In the genomic region with DNA sequence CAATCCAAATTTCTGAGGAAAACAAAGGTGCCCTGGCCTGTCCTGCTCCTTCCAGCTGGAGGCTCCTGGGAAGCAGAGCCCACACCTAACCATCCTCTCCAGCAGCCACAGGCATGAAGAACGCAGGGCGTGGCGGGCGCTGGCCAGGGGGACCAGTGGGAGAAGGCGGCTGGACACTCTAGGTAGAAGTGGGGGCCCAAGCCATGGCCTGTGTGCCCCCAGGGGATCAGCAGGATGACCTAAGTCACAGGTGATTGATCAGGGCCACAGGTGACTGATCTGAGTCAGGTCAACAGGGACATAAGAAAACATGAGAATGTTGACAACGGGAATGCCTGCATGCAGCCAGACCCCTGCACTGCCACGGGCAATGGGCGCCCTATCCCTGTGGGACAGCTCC, we compare ENCODE assay signal across 2 cellular contexts.
TF ChIP-seq lines count a peak whose summit lies in the region.

No MANE protein-coding gene starts in this region.

TF ChIP-seq in HEK293, 187 proteins besides CTCF, POLR2A, EP300 and RAD21:
- TF ChIP-seq ZNF391 (tag by site-specific recombination; IDR thresholded peaks at IDR 0.05; ENCODE audit: borderline replicate concordance, low read depth) (no peak), SCRT2 (tag by site-specific recombination; IDR thresholded peaks at IDR 0.05) (peak; percentile 64), ZNF292 (tag by site-specific recombination; IDR thresholded peaks at IDR 0.05; ENCODE audit: borderline replicate concordance, low read depth) (no peak)
- TF ChIP-seq, protein P1, sequence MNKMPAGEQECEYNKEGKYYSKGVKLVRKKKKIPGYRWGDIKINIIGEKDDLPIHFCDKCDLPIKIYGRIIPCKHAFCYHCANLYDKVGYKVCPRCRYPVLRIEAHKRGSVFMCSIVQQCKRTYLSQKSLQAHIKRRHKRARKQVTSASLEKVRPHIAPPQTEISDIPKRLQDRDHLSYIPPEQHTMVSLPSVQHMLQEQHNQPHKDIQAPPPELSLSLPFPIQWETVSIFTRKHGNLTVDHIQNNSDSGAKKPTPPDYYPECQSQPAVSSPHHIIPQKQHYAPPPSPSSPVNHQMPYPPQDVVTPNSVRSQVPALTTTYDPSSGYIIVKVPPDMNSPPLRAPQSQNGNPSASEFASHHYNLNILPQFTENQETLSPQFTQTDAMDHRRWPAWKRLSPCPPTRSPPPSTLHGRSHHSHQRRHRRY (tag by site-specific recombination; IDR thresholded peaks at IDR 0.05), result no peak

TF ChIP-seq in H1, 55 proteins besides CTCF, POLR2A, EP300 and RAD21:
- no peak for TF ChIP-seq SRF (IDR thresholded peaks at IDR 0.05; ENCODE audit: low read depth, low read length)
- TF ChIP-seq GTF2F1 (IDR thresholded peaks at IDR 0.05; ENCODE audit: borderline replicate concordance, low read depth, low read length), result no peak
- TF ChIP-seq PHF8 (conservative IDR thresholded peaks at IDR 0.05; ENCODE audit: low read depth, low read length), result no peak
- TF ChIP-seq CBX8 (IDR thresholded peaks at IDR 0.05; ENCODE audit: borderline replicate concordance, low read depth, low read length), result no peak
- no peak for TF ChIP-seq JUND (IDR thresholded peaks at IDR 0.05; ENCODE audit: low read length)
- no peak for TF ChIP-seq EZH2 (IDR thresholded peaks at IDR 0.05; ENCODE audit: low read depth, low read length, severe bottlenecking)
- TF ChIP-seq BACH1 (IDR thresholded peaks at IDR 0.05; ENCODE audit: low read length), result no peak
- TF ChIP-seq SIX5 (IDR thresholded peaks at IDR 0.05; ENCODE audit: low read depth, low read length), result no peak
- no peak for TF ChIP-seq POU5F1 (IDR thresholded peaks at IDR 0.05; ENCODE audit: low read depth, low read length)
- TF ChIP-seq GABPA (IDR thresholded peaks at IDR 0.05; ENCODE audit: borderline replicate concordance, insufficient read depth, low read length), result no peak
- no peak for TF ChIP-seq CTBP2 (IDR thresholded peaks at IDR 0.05; ENCODE audit: borderline replicate concordance, insufficient read depth, insufficient read length, low read length)
- no peak for TF ChIP-seq NANOG (IDR thresholded peaks at IDR 0.05; ENCODE audit: insufficient read depth, low read depth, low read length, poor library complexity, severe bottlenecking)
- no peak for TF ChIP-seq CHD1 (IDR thresholded peaks at IDR 0.05; ENCODE audit: low read depth, low read length)
- TF ChIP-seq KDM5A (IDR thresholded peaks at IDR 0.05; ENCODE audit: low read length), result no peak
- TF ChIP-seq CBX5 (IDR thresholded peaks at IDR 0.05; ENCODE audit: low read depth, low read length), result no peak
- TF ChIP-seq POLR2AphosphoS5 (IDR thresholded peaks at IDR 0.05; ENCODE audit: low read depth, low read length), result no peak
- TF ChIP-seq ZNF274 (IDR thresholded peaks at IDR 0.05; ENCODE audit: borderline replicate concordance, extremely low read depth, low read length), result no peak
- no peak for TF ChIP-seq HDAC2 (IDR thresholded peaks at IDR 0.05; ENCODE audit: borderline replicate concordance in 1 of 2, low read depth in 2 of 2, low read length in 2 of 2)
- no peak for TF ChIP-seq NRF1 (IDR thresholded peaks at IDR 0.05; ENCODE audit: low read depth, low read length)
